In genomic region chr19:12748489-12748888, GRCh38 we compare ENCODE assay signal across 1 cellular context.
TF ChIP-seq lines count a peak whose summit lies in the region.

No MANE protein-coding gene starts in this region.

TF ChIP-seq in HCT116, 20 proteins besides CTCF, POLR2A, EP300 and RAD21:
- TF ChIP-seq EZH2 (IDR thresholded peaks at IDR 0.05), result no peak
- TF ChIP-seq ZBTB33 (IDR thresholded peaks at IDR 0.05; ENCODE audit: extremely low read depth, insufficient replicate concordance, low read length), result no peak
- no peak for TF ChIP-seq ELF1 (IDR thresholded peaks at IDR 0.05; ENCODE audit: borderline replicate concordance, low read depth)
- no peak for TF ChIP-seq ATF3 (IDR thresholded peaks at IDR 0.05)
- TF ChIP-seq CBX3 (IDR thresholded peaks at IDR 0.05; ENCODE audit: low read depth), result no peak
- no peak for TF ChIP-seq CEBPB (IDR thresholded peaks at IDR 0.05; ENCODE audit: low read depth)
- no peak for TF ChIP-seq FOSL1 (IDR thresholded peaks at IDR 0.05; ENCODE audit: low read depth)
- no peak for TF ChIP-seq ZNF274 (IDR thresholded peaks at IDR 0.05; ENCODE audit: low read depth, low read length)
- no peak for TF ChIP-seq EGR1 (IDR thresholded peaks at IDR 0.05; ENCODE audit: low read depth)
- TF ChIP-seq EZH2phosphoT487 (IDR thresholded peaks at IDR 0.05; ENCODE audit: borderline replicate concordance), result no peak
- TF ChIP-seq ZFX (IDR thresholded peaks at IDR 0.05), result no peak
- no peak for TF ChIP-seq POLR2AphosphoS5 (IDR thresholded peaks at IDR 0.05; ENCODE audit: low read depth, low read length)
- TF ChIP-seq TCF7L2 (IDR thresholded peaks at IDR 0.05; ENCODE audit: borderline replicate concordance, extremely low read depth, insufficient read depth, insufficient read length), result no peak
- TF ChIP-seq MAX (IDR thresholded peaks at IDR 0.05), result no peak
- no peak for TF ChIP-seq SIN3A (IDR thresholded peaks at IDR 0.05; ENCODE audit: low read depth)
- TF ChIP-seq REST (IDR thresholded peaks at IDR 0.05; ENCODE audit: low read depth), result no peak
- no peak for TF ChIP-seq YY1 (IDR thresholded peaks at IDR 0.05; ENCODE audit: extremely low read depth, insufficient replicate concordance, low read depth, low read length)
- no peak for TF ChIP-seq SP1 (IDR thresholded peaks at IDR 0.05; ENCODE audit: low read depth)
- no peak for TF ChIP-seq JUND (IDR thresholded peaks at IDR 0.05)
